In genomic region chr6:7200598-7201443, GRCh38 we compare ENCODE assay signal across 13 cellular contexts.
DNase-seq lines count a peak whose midpoint lies in the region; ATAC-seq and TF ChIP-seq lines count a peak whose summit lies in the region.
"Had no signal": no experiment of that assay in that cellular context is flagged by ENCODE, and none has a peak within 500 bp of the region (broad histone marks: within the 10 kb centered on the region; RNA-seq: fewer than 3 reads in every experiment).

No MANE protein-coding gene starts in this region.

- peak; percentile 61 for DNase-seq in SIG-M5 treated with dmso at 0.1 percent for 504 hours (lab: John Stamatoyannopoulos, UW; ENCODE audit: unreplicated experiment)
- DNase-seq in SIG-M5 (lab: John Stamatoyannopoulos, UW): no peak
- no peak for DNase-seq in WTC11 (ENCODE audit: low spot score)
- DNase-seq in lung (ENCODE audit: low spot score): peak; percentile 87
- no peak for DNase-seq in pons (ENCODE audit: low spot score)
- no peak for DNase-seq in naive thymus-derived CD4-positive, alpha-beta T cell
- no peak for DNase-seq in left cardiac atrium
- DNase-seq: activated T-cell treated with anti-CD3 and anti-CD28 coated beads, Interleukin-2, amount 50 U/mL, for 4 hours; naive B cell; NCI-H1436 treated with DMSO at 0.1 percent for 48 hours; stimulated activated CD4-positive, alpha-beta T cell treated with anti-CD3 and anti-CD28 coated beads, Interleukin-15, amount 100 ng/mL, for 24 hours had no signal

- peaks cover 20% of the 10 kb centered on the region for H3K36me3 Mint-ChIP-seq in WTC11
- H3K36me3 Mint-ChIP-seq in naive thymus-derived CD4-positive, alpha-beta T cell: peaks cover 6 to 29% (median 12%) of the 10 kb centered on the region in 5 donors

- TF ChIP-seq CTCF in WTC11 (IDR thresholded peaks at IDR 0.05): no peak
- TF ChIP-seq CTCF in lung (IDR thresholded peaks at IDR 0.05; ENCODE audit: control extremely low read depth, extremely low read depth): no peak

- H3K27me3 ChIP-seq in lung (ENCODE audit: control insufficient read depth, insufficient read depth): no peaks in the 10 kb centered on the region
- no peaks in the 10 kb centered on the region for H3K27me3 ChIP-seq in naive thymus-derived CD4-positive, alpha-beta T cell (ENCODE audit: control insufficient read depth in 2 of 2, insufficient read depth in 2 of 2, low read length in 2 of 2)

- H3K36me3 ChIP-seq in lung (ENCODE audit: control insufficient read depth in 2 of 2, insufficient read depth in 2 of 2, low read length in 2 of 2) (peaks cover 4 to 7% of the 10 kb centered on the region in 2 donors), urinary bladder (ENCODE audit: insufficient read depth) (no peaks in the 10 kb centered on the region)
- H3K36me3 ChIP-seq in naive thymus-derived CD4-positive, alpha-beta T cell (ENCODE audit: control insufficient read depth in 2 of 3, insufficient read depth in 3 of 3, low read length in 3 of 3): peaks cover 0 to 24% (median 0%) of the 10 kb centered on the region in 3 experiments

- POLR2A ChIA-PET in WTC11 (lab: Charles Lee): interaction anchor here (1.3 kb wide), 1 partner anchor 448 kb away, joined by 3 read pairs; no protein-coding TSS in a partner anchor
- POLR2A ChIA-PET in naive thymus-derived CD4-positive, alpha-beta T cell (lab: Charles Lee): interaction anchor here (0.9 kb wide), 1 partner anchor 46 kb away, joined by 3 read pairs; no protein-coding TSS in a partner anchor

- H3K9me3 Mint-ChIP-seq in WTC11: no peaks in the 10 kb centered on the region
- H3K9me3 Mint-ChIP-seq in naive thymus-derived CD4-positive, alpha-beta T cell: no peaks in the 10 kb centered on the region
- H3K9me3 Mint-ChIP-seq: activated T-cell treated with anti-CD3 and anti-CD28 coated beads, Interleukin-2, amount 50 U/mL, for 4 hours; naive B cell had no signal

- CTCF ChIA-PET in WTC11 (lab: Charles Lee): no interaction called here
- CTCF ChIA-PET in naive thymus-derived CD4-positive, alpha-beta T cell (lab: Charles Lee): interaction anchor here (0.6 to 0.7 kb wide), 2 partner anchors 66 to 81 kb away, joined by 3 to 5 read pairs; no protein-coding TSS in a partner anchor

- H3K27me3 Mint-ChIP-seq in WTC11 (ENCODE audit: low read depth): no peaks in the 10 kb centered on the region
- no peaks in the 10 kb centered on the region for H3K27me3 Mint-ChIP-seq in naive thymus-derived CD4-positive, alpha-beta T cell
- H3K27me3 Mint-ChIP-seq: naive B cell had no signal

- no peak for ATAC-seq in WTC11
- ATAC-seq in lung (ENCODE audit: insufficient read depth, low FRiP score): peak; percentile 31
- no peak for ATAC-seq in naive thymus-derived CD4-positive, alpha-beta T cell
- ATAC-seq in left cardiac atrium: no peak
- ATAC-seq: A549; activated T-cell treated with anti-CD3 and anti-CD28 coated beads, Interleukin-2, amount 50 U/mL, for 4 hours had no signal

- H3K4me3 Mint-ChIP-seq in WTC11: no peak overlapping the region
- H3K4me3 Mint-ChIP-seq in naive thymus-derived CD4-positive, alpha-beta T cell: no peak overlapping the region
- H3K4me3 Mint-ChIP-seq: activated T-cell treated with anti-CD3 and anti-CD28 coated beads, Interleukin-2, amount 50 U/mL, for 4 hours had no signal

- H3K4me1 ChIP-seq in lung (ENCODE audit: control insufficient read depth in 2 of 2, insufficient read depth in 2 of 2, low read length in 2 of 2): peaks cover 0 to 11% of the 10 kb centered on the region in 2 donors
- no peaks in the 10 kb centered on the region for H3K4me1 ChIP-seq in urinary bladder (ENCODE audit: insufficient read depth)
- H3K4me1 ChIP-seq in naive thymus-derived CD4-positive, alpha-beta T cell (ENCODE audit: control insufficient read depth in 2 of 2, insufficient read depth in 2 of 2, low read length in 2 of 2): peaks cover 0 to 15% of the 10 kb centered on the region in 2 donors
- H3K4me1 ChIP-seq: A549 had no signal

- 71 to 83% methylated on average over 13 of the region's 13 CpGs for WGBS in lung, 2 donors
- WGBS in urinary bladder: 91% methylated on average over 13 of the region's 13 CpGs

- no peak overlapping the region for H3K4me3 ChIP-seq in lung
- H3K4me3 ChIP-seq in urinary bladder (ENCODE audit: low read depth, low read length): no peak overlapping the region
- H3K4me3 ChIP-seq in naive thymus-derived CD4-positive, alpha-beta T cell (ENCODE audit: low read length): no peak overlapping the region
- H3K4me3 ChIP-seq: A549 had no signal

- H3K4me1 Mint-ChIP-seq in WTC11: peaks cover 21% of the 10 kb centered on the region
- peaks cover 23 to 52% (median 36%) of the 10 kb centered on the region in 7 donors for H3K4me1 Mint-ChIP-seq in naive thymus-derived CD4-positive, alpha-beta T cell

- H3K9me3 ChIP-seq in lung (ENCODE audit: control insufficient read depth in 2 of 2, insufficient read depth in 1 of 2, low read length in 1 of 2): no peaks in the 10 kb centered on the region
- H3K9me3 ChIP-seq in naive thymus-derived CD4-positive, alpha-beta T cell (ENCODE audit: control insufficient read depth in 2 of 3, low read length in 3 of 3): no peaks in the 10 kb centered on the region
- H3K9me3 ChIP-seq: A549 had no signal

- peak overlapping the region; percentile 83; the same call in 1 of the 2 replicates for H3K27ac Mint-ChIP-seq in WTC11
- H3K27ac Mint-ChIP-seq in naive thymus-derived CD4-positive, alpha-beta T cell: peak overlapping the region in 3 of 9 donors; percentile 24 to 71 (median 57)

- intact Hi-C loops in naive thymus-derived CD4-positive, alpha-beta T cell (cut with micrococcal nuclease): no loop called here
- intact Hi-C loops in left cardiac atrium (cut with DNase I): no loop called here

- peak overlapping the region in 1 of 2 donors; percentile 62 for H3K27ac ChIP-seq in lung (ENCODE audit: low read depth in 1 of 2, low read length in 1 of 2)
- peak overlapping the region; percentile 18 for H3K27ac ChIP-seq in urinary bladder (ENCODE audit: low read depth)
- H3K27ac ChIP-seq in naive thymus-derived CD4-positive, alpha-beta T cell (ENCODE audit: low read depth, low read length): no peak overlapping the region
- H3K27ac ChIP-seq: A549 had no signal

TF ChIP-seq in WTC11, 78 proteins besides CTCF, POLR2A, EP300 and RAD21:
- no peak for TF ChIP-seq MXD4 (CRISPR knock-in tag; IDR thresholded peaks at IDR 0.05; ENCODE audit: borderline replicate concordance)
- TF ChIP-seq TCF7 (CRISPR knock-in tag; IDR thresholded peaks at IDR 0.05; ENCODE audit: low read depth): no peak
- TF ChIP-seq SMAD3 (CRISPR knock-in tag; IDR thresholded peaks at IDR 0.05; ENCODE audit: borderline replicate concordance): no peak

Comparison
In these comparisons a context has a peak if more than half of its experiments do, and no peak if none do; other contexts are left out.
1. DNase-seq: peak in SIG-M5 treated with dmso at 0.1 percent for 504 hours (single experiment) and lung (single experiment); none in SIG-M5 (single experiment), WTC11 (single experiment), pons (single experiment), naive thymus-derived CD4-positive, alpha-beta T cell (0 of 9) and left cardiac atrium (single experiment).